ENCODE assay signal across 7 cellular contexts in the genomic region with DNA sequence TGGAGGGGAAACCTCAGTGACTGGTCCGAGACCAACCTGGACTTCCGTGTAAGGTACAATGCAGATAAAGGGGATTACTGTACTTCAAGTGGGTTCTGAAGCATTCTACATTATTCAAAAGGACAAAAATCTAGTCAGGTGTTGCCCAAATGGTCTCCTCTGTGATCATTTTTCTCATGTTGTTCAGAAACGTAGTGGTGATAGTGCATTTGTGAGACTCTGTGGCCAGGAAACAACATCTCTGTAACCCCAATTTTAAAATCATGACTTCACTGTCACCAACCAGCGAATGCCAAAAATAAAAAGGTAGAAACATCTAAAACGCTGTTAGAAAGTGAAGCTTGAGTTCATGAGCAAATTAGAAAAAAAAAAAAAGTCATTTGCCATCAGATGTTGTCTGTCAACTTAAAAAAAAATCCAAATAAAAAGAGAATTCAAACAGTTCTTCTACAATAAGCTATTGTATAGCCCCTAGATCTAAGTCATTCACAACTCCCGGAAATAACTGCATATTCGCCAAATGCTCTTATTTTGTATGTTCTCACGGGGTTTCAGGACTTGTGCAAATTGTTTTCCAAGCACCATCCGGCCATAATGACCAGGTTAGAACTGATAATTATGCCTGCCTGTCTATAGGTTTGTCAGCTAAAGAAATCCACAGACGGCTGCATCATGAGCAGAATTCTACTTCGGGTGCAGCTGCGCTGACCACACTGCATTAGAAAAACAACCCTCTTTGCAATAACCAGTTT.
DNase-seq lines count a peak whose midpoint lies in the region; ATAC-seq and TF ChIP-seq lines count a peak whose summit lies in the region.

No MANE protein-coding gene starts in this region.

- H3K27ac Mint-ChIP-seq in activated naive CD4-positive, alpha-beta T cell treated with anti-CD3 and anti-CD28 coated beads, Interleukin-2, amount 10 ng/mL, durations not matched to agents 7 days and 5 days: peak overlapping the region; percentile 98
- peak overlapping the region; percentile 89 to 94 for H3K27ac Mint-ChIP-seq in stimulated activated naive CD8-positive, alpha-beta T cell treated with anti-CD3 and anti-CD28 coated beads, Interleukin-15, amount 100 ng/mL, for 72 hours

- H3K36me3 Mint-ChIP-seq in activated naive CD4-positive, alpha-beta T cell treated with anti-CD3 and anti-CD28 coated beads, Interleukin-2, amount 10 ng/mL, durations not matched to agents 7 days and 5 days: peaks cover 31% of the 10 kb centered on the region

- no peaks in the 10 kb centered on the region for H3K36me3 ChIP-seq in H7 (replicated peaks; ENCODE audit: control insufficient read depth, insufficient read depth, low read length)
- peaks cover 0 to 3% (median 0%) of the 10 kb centered on the region in 9 donors for H3K36me3 ChIP-seq in heart right ventricle

- intact Hi-C loops in heart right ventricle (cut with DNase I): no loop called here

- no peak for TF ChIP-seq CTCF in heart right ventricle (IDR thresholded peaks at IDR 0.05)

- peaks cover 0 to 62% (median 30%) of the 10 kb centered on the region in 9 donors for H3K4me1 ChIP-seq in heart right ventricle

- H3K4me3 ChIP-seq in H7 (ENCODE audit: insufficient read depth, low read depth, low read length) (no peak overlapping the region), heart right ventricle (peak overlapping the region in 1 of 10 donors; percentile 7)

- 68 to 74% methylated on average over 12 of the region's 12 CpGs for WGBS in heart right ventricle, 2 donors

- DNase-seq in activated naive CD4-positive, alpha-beta T cell treated with anti-CD3 and anti-CD28 coated beads, Interleukin-2, amount 10 ng/mL, durations not matched to agents 7 days and 5 days: peak; percentile 60
- peak in 1 of 2 donors; percentile 73 for DNase-seq in stimulated activated naive CD8-positive, alpha-beta T cell treated with anti-CD3 and anti-CD28 coated beads, Interleukin-15, amount 100 ng/mL, for 72 hours
- DNase-seq in hepatic stellate cell (ENCODE audit: low spot score) (no peak), H7 (no peak), heart right ventricle (no peak)

- ATAC-seq in GM19438 (IDR thresholded peaks at IDR 0.05; ENCODE audit: low read depth, unreplicated experiment) (peak; percentile 63), HG03095 (IDR thresholded peaks at IDR 0.05; ENCODE audit: unreplicated experiment) (peak; percentile 67), heart right ventricle (no peak)
- ATAC-seq in stimulated activated naive CD8-positive, alpha-beta T cell treated with anti-CD3 and anti-CD28 coated beads, Interleukin-15, amount 100 ng/mL, for 72 hours: peak; percentile 84

- H3K27me3 ChIP-seq in H7 (ENCODE audit: control insufficient read depth, insufficient read depth, low read length) (no peaks in the 10 kb centered on the region), heart right ventricle (no peaks in the 10 kb centered on the region)

- no peaks in the 10 kb centered on the region for H3K9me3 ChIP-seq in heart right ventricle

- peak overlapping the region in 1 of 10 donors; percentile 81 for H3K27ac ChIP-seq in heart right ventricle

- H3K9me3 Mint-ChIP-seq in activated naive CD4-positive, alpha-beta T cell treated with anti-CD3 and anti-CD28 coated beads, Interleukin-2, amount 10 ng/mL, durations not matched to agents 7 days and 5 days: no peaks in the 10 kb centered on the region
- peaks cover 0 to 6% of the 10 kb centered on the region in 2 donors for H3K9me3 Mint-ChIP-seq in stimulated activated naive CD8-positive, alpha-beta T cell treated with anti-CD3 and anti-CD28 coated beads, Interleukin-15, amount 100 ng/mL, for 72 hours

- peak overlapping the region; percentile 71 for H3K4me3 Mint-ChIP-seq in activated naive CD4-positive, alpha-beta T cell treated with anti-CD3 and anti-CD28 coated beads, Interleukin-2, amount 10 ng/mL, durations not matched to agents 7 days and 5 days
- peak overlapping the region; percentile 77 to 79 for H3K4me3 Mint-ChIP-seq in stimulated activated naive CD8-positive, alpha-beta T cell treated with anti-CD3 and anti-CD28 coated beads, Interleukin-15, amount 100 ng/mL, for 72 hours

- H3K4me1 Mint-ChIP-seq in activated naive CD4-positive, alpha-beta T cell treated with anti-CD3 and anti-CD28 coated beads, Interleukin-2, amount 10 ng/mL, durations not matched to agents 7 days and 5 days: peaks cover 92% of the 10 kb centered on the region
- H3K4me1 Mint-ChIP-seq in stimulated activated naive CD8-positive, alpha-beta T cell treated with anti-CD3 and anti-CD28 coated beads, Interleukin-15, amount 100 ng/mL, for 72 hours: peaks cover 94% of the 10 kb centered on the region

- CTCF ChIA-PET in activated naive CD4-positive, alpha-beta T cell treated with anti-CD3 and anti-CD28 coated beads, Interleukin-2, amount 10 ng/mL, durations not matched to agents 7 days and 5 days (lab: Charles Lee): interaction anchor here (0.6 to 1.8 kb wide), 3 partner anchors 36 to 88 kb away, joined by 3 to 5 read pairs (median 3); no protein-coding TSS in a partner anchor

- H3K27me3 Mint-ChIP-seq in activated naive CD4-positive, alpha-beta T cell treated with anti-CD3 and anti-CD28 coated beads, Interleukin-2, amount 10 ng/mL, durations not matched to agents 7 days and 5 days: no peaks in the 10 kb centered on the region
- H3K27me3 Mint-ChIP-seq in stimulated activated naive CD8-positive, alpha-beta T cell treated with anti-CD3 and anti-CD28 coated beads, Interleukin-15, amount 100 ng/mL, for 72 hours: no peaks in the 10 kb centered on the region

Comparison
In these comparisons a context has a peak if more than half of its experiments do, and no peak if none do; other contexts are left out.
1. ATAC-seq: peak in GM19438 (single experiment), HG03095 (single experiment) and stimulated activated naive CD8-positive, alpha-beta T cell treated with anti-CD3 and anti-CD28 coated beads, Interleukin-15, amount 100 ng/mL, for 72 hours (single experiment); none in heart right ventricle (0 of 8).